Comparison of ENCODE assay signal across 15 cellular contexts in genomic region chr11:107648247-107648646, GRCh38. TPM values are rescaled to one million over a fixed set of nuclear protein-coding genes. Genes with fewer than 3 reads are reported as not detected.
"Had no signal": no experiment of that assay in that cellular context is flagged by ENCODE, and none has a peak within 500 bp of the region (broad histone marks: within the 10 kb centered on the region; RNA-seq: fewer than 3 reads in every experiment).

No MANE protein-coding gene starts in this region.

- H3K27ac ChIP-seq: foreskin keratinocyte had no signal

- H3K4me1 ChIP-seq: foreskin keratinocyte had no signal

- H3K9me3 Mint-ChIP-seq: dendritic cell treated with granulocyte-macrophage colony-stimulating factor and Interleukin-4, amounts not matched to agents 40 ng/mL and 50 ng/mL, for 4 days; mesothelial cell of epicardium; natural killer cell; type B pancreatic cell had no signal

- ATAC-seq: foreskin keratinocyte, left lobe of liver, natural killer cell, right cardiac atrium had no signal

- H3K36me3 Mint-ChIP-seq: mesothelial cell of epicardium, natural killer cell, type B pancreatic cell had no signal

- H3K4me1 Mint-ChIP-seq: natural killer cell had no signal

- H3K27ac Mint-ChIP-seq: dendritic cell treated with granulocyte-macrophage colony-stimulating factor and Interleukin-4, amounts not matched to agents 40 ng/mL and 50 ng/mL, for 4 days; mesothelial cell of epicardium; natural killer cell; type B pancreatic cell had no signal

- H3K4me3 Mint-ChIP-seq: dendritic cell treated with granulocyte-macrophage colony-stimulating factor and Interleukin-4, amounts not matched to agents 40 ng/mL and 50 ng/mL, for 4 days; mesothelial cell of epicardium; natural killer cell; type B pancreatic cell had no signal

- DNase-seq: erythroblast; foreskin keratinocyte; islet precursor cell; mammary epithelial cell; natural killer cell; right cardiac atrium; small intestine; stimulated activated CD4-positive, alpha-beta T cell treated with anti-CD3 and anti-CD28 coated beads, Interleukin-12 subunit alpha, Interleukin-12 subunit beta, amount 100 ng/mL, for 4 hours; stimulated activated naive CD4-positive, alpha-beta T cell treated with Interleukin-2 at 50 U/mL for 16 hours had no signal

RNA-seq across cellular contexts. Expression of gene ELMOD1, which starts 57.3 kb away (rescaled TPM):
- total RNA-seq: foreskin keratinocyte, mucosa of gallbladder, natural killer cell, osteocyte had no signal
